8 cellular contexts compared by ENCODE assay signal in the genomic region with DNA sequence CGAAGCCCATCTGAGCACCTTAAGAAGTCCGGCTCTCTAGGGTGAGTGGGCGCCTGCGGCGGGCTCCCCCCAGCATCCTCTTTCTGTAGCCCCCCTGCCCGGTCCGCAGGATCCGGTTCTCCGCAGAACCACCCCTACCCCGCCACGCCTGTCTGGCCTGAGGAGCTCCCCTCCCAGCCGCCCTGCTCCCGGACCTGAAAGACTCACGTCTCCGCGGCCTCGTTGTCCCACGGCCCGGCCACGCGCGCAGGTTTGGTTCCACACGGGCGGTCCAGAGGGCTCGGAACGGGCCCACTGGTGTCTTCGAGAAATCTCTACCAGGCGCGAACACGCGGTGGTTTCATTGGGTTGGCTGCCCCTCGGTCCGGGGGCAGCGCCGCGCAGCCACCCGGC. TPM values are rescaled to one million over a fixed set of nuclear protein-coding genes. Genes with fewer than 3 reads are reported as not detected.
DNase-seq lines count a peak whose midpoint lies in the region; ATAC-seq and TF ChIP-seq lines count a peak whose summit lies in the region.

No MANE protein-coding gene starts in this region.

- H3K79me2 ChIP-seq in GM23338 (replicated peaks; ENCODE audit: insufficient read depth), result peaks cover 68% of the 10 kb centered on the region

- no TSS peak for BruUV-seq in Calu3 (replicated peaks; lab: Mats Ljungman, UMichigan)

- TF ChIP-seq CTCF in Calu3 (IDR thresholded peaks at IDR 0.05; ENCODE audit: unreplicated experiment) (no peak), GM23338 (conservative IDR thresholded peaks at IDR 0.05; ENCODE audit: low read depth in 2 of 2) (no peak), RWPE1 (conservative IDR thresholded peaks at IDR 0.05; ENCODE audit: low read depth) (no peak), fibroblast of mammary gland (conservative IDR thresholded peaks at IDR 0.05; ENCODE audit: control insufficient read depth, insufficient read depth, low read depth, low read length) (no peak), sigmoid colon (IDR thresholded peaks at IDR 0.05) (no peak)

- peaks cover 26% of the 10 kb centered on the region for H4K20me1 ChIP-seq in GM23338 (replicated peaks; ENCODE audit: insufficient read depth)

- H3K36me3 ChIP-seq in GM23338 (ENCODE audit: insufficient read depth) (peaks cover 20% of the 10 kb centered on the region; the same call in 1 of the 2 replicates), sigmoid colon (peaks cover 0 to 7% (median 2%) of the 10 kb centered on the region in 4 donors)

- peak; percentile 30 for ATAC-seq in GM23338

- no peaks in the 10 kb centered on the region for H3K9me2 ChIP-seq in GM23338 (ENCODE audit: insufficient read depth)

- H3K27me3 Mint-ChIP-seq in Calu3 (ENCODE audit: unreplicated experiment), result no peaks in the 10 kb centered on the region
- peaks cover 6% of the 10 kb centered on the region for H3K27me3 Mint-ChIP-seq in GM23338 (ENCODE audit: insufficient read depth, low read depth, poor library complexity)

- no peaks in the 10 kb centered on the region for H3F3A ChIP-seq in GM23338 (replicated peaks; ENCODE audit: low read depth)

- no peaks in the 10 kb centered on the region for H3K9me3 Mint-ChIP-seq in Calu3 (ENCODE audit: low read depth, unreplicated experiment)
- no peaks in the 10 kb centered on the region; the same call in 2 of the 3 replicates for H3K9me3 Mint-ChIP-seq in GM23338

- peak in 1 of 2 donors; percentile 15 for TF ChIP-seq POLR2A in sigmoid colon (IDR thresholded peaks at IDR 0.05)

- DNase-seq in Calu3 (peak; percentile 28), GM23338 (ENCODE audit: low spot score) (peak; percentile 46), RWPE1 (ENCODE audit: low spot score) (peak; percentile 8), fibroblast of mammary gland (ENCODE audit: low read depth) (no peak), sigmoid colon (peak; percentile 76), putamen (ENCODE audit: low spot score) (no peak), SK-N-DZ (ENCODE audit: low spot score) (no peak)
- DNase-seq in stimulated activated CD4-positive, alpha-beta T cell treated with anti-CD3 and anti-CD28 coated beads, Interleukin-4, amount 100 ng/mL, for 4 hours, result no peak

- H3K27ac Mint-ChIP-seq in Calu3 (ENCODE audit: unreplicated experiment) (peak overlapping the region; percentile 70), GM23338 (no peak overlapping the region)

- H3K27ac ChIP-seq in GM23338 (ENCODE audit: low read depth) (peak overlapping the region; percentile 76), RWPE1 (peak overlapping the region; percentile 93), sigmoid colon (peak overlapping the region; percentile 96 to 99 (median 98))

- H3K4me1 Mint-ChIP-seq in Calu3 (ENCODE audit: low read depth, unreplicated experiment), result peaks cover 26% of the 10 kb centered on the region
- peaks cover 23% of the 10 kb centered on the region for H3K4me1 Mint-ChIP-seq in GM23338

- no peak for TF ChIP-seq EP300 in sigmoid colon (IDR thresholded peaks at IDR 0.05)

- POLR2A ChIA-PET in RWPE1 (lab: Yijun Ruan, JAX; ENCODE audit: low non-redundant PET), result no interaction called here

- H3K36me3 Mint-ChIP-seq in Calu3 (ENCODE audit: insufficient read depth, unreplicated experiment), result peaks cover 41% of the 10 kb centered on the region
- peaks cover 25% of the 10 kb centered on the region for H3K36me3 Mint-ChIP-seq in GM23338 (ENCODE audit: low read depth)

- H3K4me1 ChIP-seq in GM23338 (ENCODE audit: insufficient read depth), result peaks cover 32% of the 10 kb centered on the region
- H3K4me1 ChIP-seq in sigmoid colon, result peaks cover 6 to 40% (median 30%) of the 10 kb centered on the region in 4 donors

- 0% methylated on average over 37 of the region's 37 CpGs for WGBS in sigmoid colon, 2 donors

- H3K4me2 ChIP-seq in GM23338, result peak overlapping the region; percentile 78

- H3K4me3 Mint-ChIP-seq in Calu3 (ENCODE audit: low read depth, unreplicated experiment), result peak overlapping the region; percentile 98
- H3K4me3 Mint-ChIP-seq in GM23338, result peak overlapping the region; percentile 98

- H3K4me3 ChIP-seq in GM23338 (peak overlapping the region; percentile 92), fibroblast of mammary gland (ENCODE audit: control insufficient read depth, low read depth, low read length) (peak overlapping the region; percentile 98), sigmoid colon (peak overlapping the region; percentile 68 to 89 (median 74))

- no peaks in the 10 kb centered on the region for H3K27me3 ChIP-seq in GM23338 (ENCODE audit: insufficient read depth)
- no peaks in the 10 kb centered on the region for H3K27me3 ChIP-seq in sigmoid colon

- intact Hi-C loops in Calu3 (cut with micrococcal nuclease; ENCODE audit: unreplicated experiment) (no loop called here), sigmoid colon (cut with DNase I) (loop anchor here (1.0 to 5.0 kb wide), 3 partner anchors 62 to 632 kb away; partner anchors contain the start of genes INO80C, RMP24 and RPRD1A)

- H2AFZ ChIP-seq in GM23338, result peak overlapping the region; percentile 100

- CTCF ChIA-PET in Calu3 (lab: Charles Lee), result interaction anchor here (0.7 to 0.8 kb wide), 2 partner anchors 15 to 156 kb away, joined by 3 to 5 read pairs; no protein-coding TSS in a partner anchor
- CTCF ChIA-PET in RWPE1 (lab: Yijun Ruan, JAX), result interaction anchor here (0.7 kb wide), 1 partner anchor 22 kb away, joined by 6 read pairs; no protein-coding TSS in a partner anchor

- H3K9me3 ChIP-seq in sigmoid colon, result no peaks in the 10 kb centered on the region

TF ChIP-seq in GM23338, 12 proteins besides CTCF, POLR2A, EP300 and RAD21:
- TF ChIP-seq ZNF331 (CRISPR knock-in tag; IDR thresholded peaks at IDR 0.05; ENCODE audit: low read depth) (no peak), POLR2AphosphoS5 (IDR thresholded peaks at IDR 0.05; ENCODE audit: low read depth) (peak; percentile 66; the same call in 1 of the 2 replicates)

RNA-seq across cellular contexts. Expression of gene SLC39A6, which starts 0.2 kb away (rescaled TPM):
- total RNA-seq in Calu3 (2022), result 54.4 and 62.9 TPM in 2 replicates
- total RNA-seq in GM23338 (2014; rRNA removed; shearing (Covaris generic)), result 46.8 and 47.3 TPM in 2 replicates
- 18.6 and 20.8 TPM in 2 replicates for polyA plus RNA-seq in GM23338 (2016; fragmentation: Nextera tagmentation; extraction: Ambion mirVana)
- 10 to 100 TPM; 28.1 to 34.6 (median 31.8) TPM for total RNA-seq in sigmoid colon
- 10 to 100 TPM in 1 of 3 donors, 1 to 10 TPM in 2; 1.8 to 13.5 (median 3.0) TPM for polyA plus RNA-seq in sigmoid colon
- polyA plus RNA-seq in SK-N-DZ (2014; cell fraction: cytosol; rRNA removed), result 141 and 161 TPM in 2 replicates
- polyA plus RNA-seq in SK-N-DZ (2014; cell fraction: nucleus; rRNA removed), result 63.8 and 68.6 TPM in 2 replicates

RNA-seq across cellular contexts. Expression of gene ELP2, which starts 0.8 kb away (rescaled TPM):
- total RNA-seq in Calu3 (2022) (75.8 and 82.2 TPM in 2 replicates), sigmoid colon (10 to 100 TPM; 51.7 to 77.2 (median 67.2) TPM)
- total RNA-seq in GM23338 (2014; rRNA removed; shearing (Covaris generic)), result 119 and 124 TPM in 2 replicates
- polyA plus RNA-seq in GM23338 (2016; fragmentation: Nextera tagmentation; extraction: Ambion mirVana) (135 and 136 TPM in 2 replicates), sigmoid colon (10 to 100 TPM; 14.3 to 32.7 (median 21.6) TPM)
- polyA plus RNA-seq in SK-N-DZ (2014; cell fraction: cytosol; rRNA removed), result 87.2 and 95.2 TPM in 2 replicates
- 113 and 126 TPM in 2 replicates for polyA plus RNA-seq in SK-N-DZ (2014; cell fraction: nucleus; rRNA removed)

RNA-seq across cellular contexts. Expression of gene MOCOS, which starts 58.4 kb away (rescaled TPM):
- total RNA-seq in Calu3 (2022) (24.5 and 25.7 TPM in 2 replicates), sigmoid colon (1 to 10 TPM in 2 of 4 donors, under 1 TPM in 2; 0.49 to 1.8 (median 1.0) TPM)
- 6.5 and 7.2 TPM in 2 replicates for total RNA-seq in GM23338 (2014; rRNA removed; shearing (Covaris generic))
- polyA plus RNA-seq in GM23338 (2016; fragmentation: Nextera tagmentation; extraction: Ambion mirVana) (3.7 and 3.9 TPM in 2 replicates), sigmoid colon (1 to 10 TPM; 1.8 to 3.6 (median 2.5) TPM)
- polyA plus RNA-seq in SK-N-DZ (2014; cell fraction: cytosol; rRNA removed), result not detected in 2 replicates
- 0.02 TPM in 2 replicates for polyA plus RNA-seq in SK-N-DZ (2014; cell fraction: nucleus; rRNA removed)

Comparison
In these comparisons a context has a peak if more than half of its experiments do, and no peak if none do; other contexts are left out.
1. DNase-seq: peak in Calu3 (single experiment), GM23338 (single experiment), RWPE1 (single experiment) and sigmoid colon (single experiment); none in fibroblast of mammary gland (single experiment), stimulated activated CD4-positive, alpha-beta T cell treated with anti-CD3 and anti-CD28 coated beads, Interleukin-4, amount 100 ng/mL, for 4 hours (0 of 2), putamen (single experiment) and SK-N-DZ (single experiment).
2. Peak in every context shown above with its lines, with median percentiles within 50 percentile points of each other: H3K27ac ChIP-seq and H3K4me3 ChIP-seq.